ENCODE assay signal across 20 cellular contexts in the genomic region with DNA sequence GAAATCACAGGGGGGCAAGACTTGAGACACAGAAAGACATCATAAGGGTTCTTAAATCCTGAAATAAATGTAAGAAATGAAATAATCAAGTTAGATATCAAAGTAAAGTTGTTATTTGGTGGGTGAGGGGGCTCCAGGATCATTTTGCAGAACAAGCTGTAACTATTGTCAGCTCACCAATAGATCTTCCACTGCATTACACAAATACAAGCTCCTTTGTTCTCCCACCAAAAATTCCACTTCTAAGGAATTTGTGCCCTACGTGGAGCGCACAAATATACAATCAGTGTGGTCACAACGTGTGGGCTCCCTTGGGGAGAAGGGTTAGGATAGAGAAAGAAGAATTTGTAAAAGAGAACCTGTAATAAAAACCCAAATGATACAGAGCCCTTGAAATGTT. TPM values are rescaled to one million over a fixed set of nuclear protein-coding genes. Genes with fewer than 3 reads are reported as not detected.
A peak's percentile ranks its signal among the peaks of the same experiment; 100 is the strongest.
DNase-seq lines count a peak whose midpoint lies in the region; ATAC-seq, FAIRE-seq and TF ChIP-seq lines count a peak whose summit lies in the region.
"Had no signal": no experiment of that assay in that cellular context is flagged by ENCODE, and none has a peak within 500 bp of the region (broad histone marks: within the 10 kb centered on the region; RNA-seq: fewer than 3 reads in every experiment).

No MANE protein-coding gene starts in this region.

- H3K27me3 ChIP-seq in OCI-LY3 (ENCODE audit: low read depth, low read length) (no peaks in the 10 kb centered on the region), K562 (ENCODE audit: control insufficient read depth in 2 of 2, insufficient read depth in 2 of 2, low read length in 2 of 2) (no peaks in the 10 kb centered on the region), neuronal stem cell (ENCODE audit: control insufficient read depth in 3 of 3, insufficient read depth in 3 of 3, low read depth in 1 of 3, low read length in 3 of 3) (no peaks in the 10 kb centered on the region)

- CTCF ChIA-PET in K562 (lab: Yijun Ruan, JAX; ENCODE audit: low intra/inter-chr PET ratio), result no interaction called here

- H3K36me3 ChIP-seq in OCI-LY3 (replicated peaks; ENCODE audit: low read depth, low read length), result peaks cover 5% of the 10 kb centered on the region
- H3K36me3 ChIP-seq in K562 (ENCODE audit: control insufficient read depth, insufficient read depth, low read length), result no peaks in the 10 kb centered on the region
- no peaks in the 10 kb centered on the region for H3K36me3 ChIP-seq in neuronal stem cell (replicated peaks in 1 of 2; ENCODE audit: control insufficient read depth in 2 of 2, insufficient read depth in 2 of 2, low read length in 2 of 2)
- H3K36me3 ChIP-seq: HAP-1 had no signal

- no peak overlapping the region for H3K23ac ChIP-seq in neuronal stem cell (ENCODE audit: low read depth, low read length, poor library complexity)

- H2BK120ac ChIP-seq in neuronal stem cell (ENCODE audit: low read depth, low read length), result no peak overlapping the region

- in situ Hi-C loops in K562 (cut with MboI), result no loop called here

- intact Hi-C loops in K562 (cut with micrococcal nuclease) (no loop called here), head of caudate nucleus (cut with DNase I) (no loop called here)

- H3K14ac ChIP-seq in neuronal stem cell (ENCODE audit: low read length), result no peak overlapping the region

- H3K4me1 ChIP-seq in OCI-LY3 (ENCODE audit: low read length) (peaks cover 19% of the 10 kb centered on the region), K562 (replicated peaks in 1 of 2; ENCODE audit: control insufficient read depth in 2 of 2, insufficient read depth in 2 of 2, low read length in 2 of 2) (peaks cover 1 to 20% of the 10 kb centered on the region in 2 experiments), neuronal stem cell (ENCODE audit: control insufficient read depth in 2 of 2, insufficient read depth in 1 of 2, low read depth in 1 of 2, low read length in 2 of 2) (peaks cover 2 to 8% of the 10 kb centered on the region in 2 donors)
- H3K4me1 ChIP-seq: HAP-1 had no signal

- no peak overlapping the region for H3K18ac ChIP-seq in neuronal stem cell (ENCODE audit: low read length)

- H3K9me1 ChIP-seq in K562 (ENCODE audit: control insufficient read depth, insufficient read depth, low read length), result no peaks in the 10 kb centered on the region

- no peak overlapping the region for H4K91ac ChIP-seq in neuronal stem cell (ENCODE audit: low read depth, low read length, poor library complexity)

- H3K4me2 ChIP-seq in OCI-LY3 (ENCODE audit: low read length), result peak overlapping the region; percentile 3; the same call in 1 of the 2 replicates
- H3K4me2 ChIP-seq in K562 (ENCODE audit: insufficient read depth, low read length), result no peak overlapping the region
- H3K4me2 ChIP-seq in neuronal stem cell (ENCODE audit: insufficient read depth, low read length, poor library complexity, severe bottlenecking), result no peak overlapping the region
- H3K4me2 ChIP-seq: GM23338 had no signal

- no TSS peak for BruUV-seq in K562 (replicated peaks; lab: Mats Ljungman, UMichigan)

- H4K20me1 ChIP-seq in OCI-LY3 (ENCODE audit: insufficient read depth, low read length), result no peaks in the 10 kb centered on the region
- H4K20me1 ChIP-seq in K562 (replicated peaks; ENCODE audit: control insufficient read depth, insufficient read depth, low read length), result no peaks in the 10 kb centered on the region

- H3K9me3 ChIP-seq in OCI-LY3 (ENCODE audit: insufficient read depth, low read length), result 0 out of 2 replicates have a peak, but pooled peaks cover 3% of the 10 kb centered on the region
- no peaks in the 10 kb centered on the region for H3K9me3 ChIP-seq in K562 (replicated peaks; ENCODE audit: control insufficient read depth, insufficient read depth, low read depth, low read length)
- no peaks in the 10 kb centered on the region for H3K9me3 ChIP-seq in neuronal stem cell (replicated peaks in 1 of 2; ENCODE audit: control insufficient read depth in 2 of 2, insufficient read depth in 1 of 2, low read depth in 1 of 2, low read length in 2 of 2)
- H3K9me3 ChIP-seq: HAP-1 had no signal

- POLR2A ChIA-PET in K562 (lab: Yijun Ruan, JAX), result interaction anchor here (0.6 to 1.9 kb wide), 2 partner anchors 15 to 1229 kb away, joined by 4 to 5 read pairs; no protein-coding TSS in a partner anchor

- DNase-seq in K562 (ENCODE audit: extremely low read depth in 1 of 4, low spot score in 3 of 4) (no peak), neuronal stem cell (ENCODE audit: low spot score) (peak; percentile 48), H4 (ENCODE audit: low spot score) (no peak), head of caudate nucleus (no peak)
- DNase-seq in stimulated activated CD8-positive, alpha-beta memory T cell treated with anti-CD3 and anti-CD28 coated beads, Interleukin-4, amount 100 ng/mL, for 48 hours, result no peak
- DNase-seq: C1 segment of cervical spinal cord; Calu3; CD4-positive, alpha-beta memory T cell; COR-L47; DMS153; DND-41; HFFc6 had no signal

- no peak overlapping the region for H2BK15ac ChIP-seq in neuronal stem cell (ENCODE audit: low read length)

- H2AK5ac ChIP-seq in neuronal stem cell (ENCODE audit: low read depth, low read length), result no peak overlapping the region

- no peak overlapping the region for H3K9ac ChIP-seq in OCI-LY3 (ENCODE audit: low read length)
- H3K9ac ChIP-seq in K562 (ENCODE audit: insufficient read depth in 1 of 2, low read depth in 2 of 2, low read length in 2 of 2), result no peak overlapping the region
- no peak overlapping the region for H3K9ac ChIP-seq in neuronal stem cell (ENCODE audit: low read depth, low read length, poor library complexity)

- no peak overlapping the region for H4K8ac ChIP-seq in neuronal stem cell (ENCODE audit: low read depth, low read length)

- H3K27ac ChIP-seq in OCI-LY3 (ENCODE audit: low read length) (no peak overlapping the region), K562 (ENCODE audit: extremely low read depth, low read depth, low read length) (no peak overlapping the region), neuronal stem cell (replicated peaks; ENCODE audit: low read length) (no peak overlapping the region)

- ATAC-seq in K562, result no peak
- ATAC-seq: GM23338 had no signal

- peak overlapping the region; percentile 42 for H2AFZ ChIP-seq in OCI-LY3 (ENCODE audit: low read depth, low read length)
- H2AFZ ChIP-seq in K562 (ENCODE audit: low read depth, low read length), result peak overlapping the region; percentile 56; the same call in 1 of the 2 replicates
- H2AFZ ChIP-seq in neuronal stem cell (ENCODE audit: low read length), result no peak overlapping the region
- H2AFZ ChIP-seq: GM23338 had no signal

- TF ChIP-seq CTCF in OCI-LY3 (IDR thresholded peaks at IDR 0.05; ENCODE audit: low read depth, low read length) (no peak), K562 (IDR thresholded peaks at IDR 0.05 in 2 of 3, conservative IDR thresholded peaks at IDR 0.05 in 1 of 3; ENCODE audit: insufficient read depth in 2 of 3, low read depth in 1 of 3, low read length in 3 of 3) (no peak)

- no peak overlapping the region for H2BK5ac ChIP-seq in neuronal stem cell (ENCODE audit: low read length)

- no peaks in the 10 kb centered on the region for H3K79me1 ChIP-seq in neuronal stem cell (ENCODE audit: low read depth, low read length)

- TF ChIP-seq RAD21 in K562 (CRISPR knock-in tag; conservative IDR thresholded peaks at IDR 0.05 in 1 of 2, IDR thresholded peaks at IDR 0.05 in 1 of 2), result no peak

- WGBS in K562 (ENCODE audit: insufficient coverage, low coverage, missing lambda C conversion rate), result 51% methylated on average over 3 of the region's 3 CpGs
- WGBS in neuronal stem cell (ENCODE audit: extremely low coverage in 2 of 2, insufficient read length in 2 of 2, insufficient replicate concordance in 1 of 2), 2 donors, result no CpG with 5 or more reads among the region's 3 CpGs

- H3K4me3 ChIP-seq in OCI-LY3 (ENCODE audit: low read length), result no peak overlapping the region
- no peak overlapping the region for H3K4me3 ChIP-seq in K562
- no peak overlapping the region for H3K4me3 ChIP-seq in neuronal stem cell (ENCODE audit: low read length in 2 of 2)
- H3K4me3 ChIP-seq: GM23338, HAP-1 had no signal

- FAIRE-seq in K562 (lab: Jason Lieb, UNC), result no peak
- FAIRE-seq: G401.6, GM12892, H54 had no signal

- H3K79me2 ChIP-seq in OCI-LY3 (ENCODE audit: low read length), result no peaks in the 10 kb centered on the region
- H3K79me2 ChIP-seq in K562 (ENCODE audit: control insufficient read depth, insufficient read depth, low read length), result no peaks in the 10 kb centered on the region

- no peak for TF ChIP-seq EP300 in K562 (IDR thresholded peaks at IDR 0.05; ENCODE audit: low read length)

- no peak overlapping the region for H2BK12ac ChIP-seq in neuronal stem cell (ENCODE audit: low read length)

- no peak for TF ChIP-seq POLR2A in K562 (conservative IDR thresholded peaks at IDR 0.05)

- H3K4ac ChIP-seq in neuronal stem cell (ENCODE audit: low read length), result no peak overlapping the region

TF ChIP-seq in K562, 482 proteins besides CTCF, POLR2A, EP300 and RAD21 (continues in another document):
- no peak for TF ChIP-seq HDAC6 (IDR thresholded peaks at IDR 0.05; ENCODE audit: low read depth, low read length)
- no peak for TF ChIP-seq NR2C2 (CRISPR knock-in tag; IDR thresholded peaks at IDR 0.05)
- TF ChIP-seq NR2C2 (tag; IDR thresholded peaks at IDR 0.05), result no peak

RNA-seq across cellular contexts. Expression of a gene that starts 19.2 kb away (rescaled TPM):
- total RNA-seq in K562 (2011; cell fraction: chromatin; rRNA removed; ENCODE audit: low replicate concordance), result 52.3 and 110 TPM in 2 replicates
- total RNA-seq in K562 (2011; cell fraction: nucleolus; rRNA removed), result 48.4 and 54.3 TPM in 2 replicates
- 70.4 and 94.5 TPM in 2 replicates for total RNA-seq in K562 (2011; cell fraction: nucleoplasm; rRNA removed)
- 40.3 and 43.5 TPM in 2 replicates for total RNA-seq in K562 (2014; rRNA removed)
- total RNA-seq in K562 (2014; rRNA removed; fragmentation: Illumina TruSeq; extraction: Trizol), result 68.9 and 78.4 TPM in 2 replicates
- total RNA-seq in K562 (2015; rRNA removed; fragmentation: Illumina TruSeq; extraction: Trizol), result 69.6 and 73.0 TPM in 2 replicates
- total RNA-seq in K562 (2021), result 47.4 and 54.7 TPM in 2 replicates
- polyA plus RNA-seq in K562 (2011; rRNA removed), result 49.8 and 58.3 TPM in 2 replicates
- 11.2 and 20.2 TPM in 2 replicates for polyA plus RNA-seq in K562 (2011; cell fraction: cytosol; rRNA removed)
- polyA plus RNA-seq in K562 (2011; cell fraction: nucleus; rRNA removed), result 48.6 and 52.6 TPM in 2 replicates
- polyA plus RNA-seq in K562 (2012), result 26.9 and 40.5 TPM in 2 replicates
- 56.3 and 62.6 TPM in 2 replicates for polyA plus RNA-seq in K562 (2014; fragmentation: Illumina TruSeq; extraction: Trizol)
- polyA plus RNA-seq in K562 (2014; fragmentation: Nextera tagmentation; extraction: Ambion mirVana), result 10 to 100 TPM; 21.6 to 44.0 TPM
- polyA plus RNA-seq in K562 (2014; rRNA removed), result 39.3 and 45.2 TPM in 2 replicates
- 70.3 and 78.3 TPM in 2 replicates for polyA minus RNA-seq in K562 (2011; rRNA and poly(A)+ RNA removed)
- 25.0 and 30.6 TPM in 2 replicates for polyA minus RNA-seq in K562 (2011; cell fraction: cytosol; rRNA and poly(A)+ RNA removed)
- polyA minus RNA-seq in K562 (2011; cell fraction: nucleus; rRNA and poly(A)+ RNA removed), result 52.2 and 95.1 TPM in 2 replicates
- polyA plus RNA-seq in neuronal stem cell (2013, experiment 1 of 2), result 0.18 TPM
- 0.21 TPM for polyA plus RNA-seq in neuronal stem cell (2013, experiment 2 of 2)
- 0.04 and 0.14 TPM in 2 replicates for total RNA-seq in H4 (2014; rRNA removed; shearing (Covaris generic))
- total RNA-seq: A172; A673; CD4-positive, alpha-beta memory T cell had no signal
- polyA plus RNA-seq: CD4-positive, alpha-beta memory T cell had no signal

Comparison
In these comparisons a context has a peak if more than half of its experiments do, and no peak if none do; other contexts are left out.
1. RNA of a gene that starts 19.2 kb away (total RNA-seq): 40.3 to 110 TPM in K562; 0.04 to 0.14 TPM in H4; every median in the first group is over 10 times any median in the second.